Comparison of ENCODE assay signal across 14 cellular contexts in genomic region chr2:140589273-140589672, GRCh38.
DNase-seq lines count a peak whose midpoint lies in the region; ATAC-seq and TF ChIP-seq lines count a peak whose summit lies in the region.
"Had no signal": no experiment of that assay in that cellular context is flagged by ENCODE, and none has a peak within 500 bp of the region (broad histone marks: within the 10 kb centered on the region; RNA-seq: fewer than 3 reads in every experiment).

No MANE protein-coding gene starts in this region.

- H3K4me1 Mint-ChIP-seq in Calu3 (ENCODE audit: low read depth, unreplicated experiment): peaks cover 18% of the 10 kb centered on the region

- H4K91ac ChIP-seq in trophoblast cell (ENCODE audit: low read depth, low read length): no peak overlapping the region

- no peak overlapping the region for H3K23ac ChIP-seq in trophoblast cell (ENCODE audit: low read length)

- H2BK5ac ChIP-seq in trophoblast cell (ENCODE audit: low read depth, low read length, poor library complexity): no peak overlapping the region

- no peak overlapping the region for H3K9ac ChIP-seq in trophoblast cell (ENCODE audit: low read length)

- no peak overlapping the region for H4K8ac ChIP-seq in trophoblast cell (ENCODE audit: low read depth, low read length)

- no peak overlapping the region for H2AFZ ChIP-seq in trophoblast cell (ENCODE audit: insufficient read depth, low read length, poor library complexity)

- no peak overlapping the region for H3K14ac ChIP-seq in trophoblast cell (ENCODE audit: low read length)

- H3K27ac Mint-ChIP-seq in Calu3 (ENCODE audit: unreplicated experiment): peak overlapping the region; percentile 26

- no peaks in the 10 kb centered on the region for H3K9me3 ChIP-seq in trophoblast cell (ENCODE audit: insufficient read depth, low read depth, low read length)
- H3K9me3 ChIP-seq: SJCRH30 had no signal

- no peaks in the 10 kb centered on the region for H3K36me3 Mint-ChIP-seq in Calu3 (ENCODE audit: insufficient read depth, unreplicated experiment)

- no peak overlapping the region for H2BK12ac ChIP-seq in trophoblast cell (ENCODE audit: low read length)

- ATAC-seq in HG02981 (IDR thresholded peaks at IDR 0.05; ENCODE audit: unreplicated experiment): no peak

- in situ Hi-C loops in brain microvascular endothelial cell (cut with HindIII; ENCODE audit: low pct_ligation_motif_present, low sequenced_read_pairs): no loop called here

- H3K27me3 Mint-ChIP-seq in Calu3 (ENCODE audit: unreplicated experiment): no peaks in the 10 kb centered on the region

- no peaks in the 10 kb centered on the region for H3K9me3 Mint-ChIP-seq in Calu3 (ENCODE audit: low read depth, unreplicated experiment)

- POLR2A ChIA-PET in RWPE1 (lab: Yijun Ruan, JAX; ENCODE audit: low non-redundant PET): no interaction called here

- CTCF ChIA-PET in Calu3 (lab: Charles Lee) (no interaction called here), RWPE1 (lab: Yijun Ruan, JAX) (no interaction called here)

- no peak overlapping the region for H3K4me2 ChIP-seq in trophoblast cell (ENCODE audit: low read length)

- TF ChIP-seq CTCF in Calu3 (IDR thresholded peaks at IDR 0.05; ENCODE audit: unreplicated experiment) (no peak), brain microvascular endothelial cell (IDR thresholded peaks at IDR 0.05; ENCODE audit: low read depth, low read length, missing control alignments) (no peak), RWPE1 (conservative IDR thresholded peaks at IDR 0.05; ENCODE audit: low read depth) (no peak)

- no peak overlapping the region for H4K12ac ChIP-seq in trophoblast cell (ENCODE audit: low read depth, low read length)

- no peaks in the 10 kb centered on the region for H3K4me1 ChIP-seq in trophoblast cell (ENCODE audit: control insufficient read depth in 1 of 2, insufficient read depth in 2 of 2, low read length in 2 of 2)
- H3K4me1 ChIP-seq: SJCRH30 had no signal

- H3K27ac ChIP-seq in brain microvascular endothelial cell (no peak overlapping the region), RWPE1 (no peak overlapping the region), trophoblast cell (ENCODE audit: low read depth, low read length) (no peak overlapping the region)
- H3K27ac ChIP-seq: C4-2B, SJCRH30 had no signal

- H3K18ac ChIP-seq in trophoblast cell (ENCODE audit: low read length): no peak overlapping the region

- no peak overlapping the region for H3K4ac ChIP-seq in trophoblast cell (ENCODE audit: low read depth, low read length)

- DNase-seq in Calu3 (no peak), LHCN-M2 (ENCODE audit: low read depth) (peak; percentile 30), brain microvascular endothelial cell (peak; percentile 19), kidney tubule cell (ENCODE audit: low spot score) (peak; percentile 16), RWPE1 (ENCODE audit: low spot score) (no peak), LoVo (ENCODE audit: low spot score) (no peak), trophoblast cell (no peak)
- DNase-seq: KBM-7, NCI-H1092, NCI-H2081 treated with DMSO at 0.1 percent for 48 hours, NCI-H446, SJCRH30 had no signal

- no peak overlapping the region for H2AK5ac ChIP-seq in trophoblast cell (ENCODE audit: low read length)

- H3K36me3 ChIP-seq in brain microvascular endothelial cell (replicated peaks): no peaks in the 10 kb centered on the region
- H3K36me3 ChIP-seq in trophoblast cell (ENCODE audit: control insufficient read depth in 1 of 2, insufficient read depth in 2 of 2, low read length in 2 of 2): no peaks in the 10 kb centered on the region
- H3K36me3 ChIP-seq: SJCRH30 had no signal

- H3K79me2 ChIP-seq in trophoblast cell (ENCODE audit: control insufficient read depth, insufficient read depth, low read length, poor library complexity): no peaks in the 10 kb centered on the region

- intact Hi-C loops in Calu3 (cut with micrococcal nuclease; ENCODE audit: unreplicated experiment): loop anchor here (5.0 kb wide), 3 partner anchors 108 to 273 kb away; no protein-coding TSS in a partner anchor

- WGBS in trophoblast cell (ENCODE audit: extremely low coverage, insufficient coverage, insufficient read length): no CpG with 5 or more reads among the region's 1 CpG

- no peaks in the 10 kb centered on the region for H3K79me1 ChIP-seq in trophoblast cell (ENCODE audit: low read length)

- no TSS peak for BruUV-seq in Calu3 (replicated peaks; lab: Mats Ljungman, UMichigan)

- no peak overlapping the region for H3K4me3 Mint-ChIP-seq in Calu3 (ENCODE audit: low read depth, unreplicated experiment)

- H3K4me3 ChIP-seq in brain microvascular endothelial cell (ENCODE audit: low read depth, low read length): no peak overlapping the region
- H3K4me3 ChIP-seq in trophoblast cell (ENCODE audit: low read depth, low read length): no peak overlapping the region
- H3K4me3 ChIP-seq: SJCRH30 had no signal

- H3K27me3 ChIP-seq in brain microvascular endothelial cell (replicated peaks) (no peaks in the 10 kb centered on the region), trophoblast cell (ENCODE audit: insufficient read depth, low read length) (no peaks in the 10 kb centered on the region)
- H3K27me3 ChIP-seq: SJCRH30 had no signal

- no peak overlapping the region for H2BK120ac ChIP-seq in trophoblast cell (ENCODE audit: insufficient read depth, low read length, poor library complexity)

Comparison
In these comparisons a context has a peak if more than half of its experiments do, and no peak if none do; other contexts are left out.
1. DNase-seq: peak in LHCN-M2 (single experiment), brain microvascular endothelial cell (single experiment) and kidney tubule cell (single experiment); none in Calu3 (single experiment), RWPE1 (single experiment), LoVo (single experiment) and trophoblast cell (0 of 2).